In genomic region chr7:143505845-143506244, GRCh38 we compare ENCODE assay signal across 20 cellular contexts. TPM values are rescaled to one million over a fixed set of nuclear protein-coding genes. Genes with fewer than 3 reads are reported as not detected.
"Had no signal": no experiment of that assay in that cellular context is flagged by ENCODE, and none has a peak within 500 bp of the region (broad histone marks: within the 10 kb centered on the region; RNA-seq: fewer than 3 reads in every experiment).

No MANE protein-coding gene starts in this region.

- ATAC-seq: gastroesophageal sphincter; left lobe of liver; naive thymus-derived CD4-positive, alpha-beta T cell; right lobe of liver had no signal

- H3K4me1 Mint-ChIP-seq: naive thymus-derived CD4-positive, alpha-beta T cell had no signal

- H3K27ac Mint-ChIP-seq: naive thymus-derived CD4-positive, alpha-beta T cell; nephron progenitor cell had no signal

- H3K27me3 Mint-ChIP-seq: naive thymus-derived CD4-positive, alpha-beta T cell had no signal

- DNase-seq: esophagus squamous epithelium; foreskin fibroblast; glutamatergic neuron; islet precursor cell; mammary epithelial cell; naive thymus-derived CD4-positive, alpha-beta T cell; nephron progenitor cell; retina; right lobe of liver; stimulated activated CD4-positive, alpha-beta T cell treated with anti-CD3 and anti-CD28 coated beads, Interleukin-4, amount 100 ng/mL, for 4 hours; stimulated activated naive CD4-positive, alpha-beta T cell; tibial artery; upper lobe of left lung; uterus had no signal

- H3K4me3 Mint-ChIP-seq: naive thymus-derived CD4-positive, alpha-beta T cell; nephron progenitor cell had no signal

RNA-seq across cellular contexts. Expression of gene TAS2R41, which starts 28.2 kb away (rescaled TPM):
- total RNA-seq: epithelial cell of proximal tubule, gastroesophageal sphincter, mammary epithelial cell, mesenteric fat pad, omental fat pad, right lobe of liver, temporal lobe had no signal
